Comparison of ENCODE assay signal across 21 cellular contexts in genomic region chr20:33007376-33008335, GRCh38. TPM values are rescaled to one million over a fixed set of nuclear protein-coding genes. Genes with fewer than 3 reads are reported as not detected.
DNase-seq lines count a peak whose midpoint lies in the region; ATAC-seq lines count a peak whose summit lies in the region.
"Had no signal": no experiment of that assay in that cellular context is flagged by ENCODE, and none has a peak within 500 bp of the region (broad histone marks: within the 10 kb centered on the region; RNA-seq: fewer than 3 reads in every experiment).

Gene BPIFB2, plus strand, starts transcription at chr20:33007704. Its CDS starts 871 bp downstream, at chr20:33008575.

- H3K23ac ChIP-seq in neuronal stem cell (ENCODE audit: low read depth, low read length, poor library complexity), result no peak within 1 kb of the TSS

- no peaks in the 10 kb centered on the region; the same call in 1 of the 2 replicates for H3K27me3 ChIP-seq in BLaER1
- H3K27me3 ChIP-seq in BLaER1 treated with 17β-estradiol and CSF1 and Interleukin-3, amounts not matched to agents 10 nM and 100 nM, result no peaks in the 10 kb centered on the region
- peaks cover 0 to 5% (median 0%) of the 10 kb centered on the region in 3 experiments for H3K27me3 ChIP-seq in neuronal stem cell (ENCODE audit: control insufficient read depth in 3 of 3, insufficient read depth in 3 of 3, low read depth in 1 of 3, low read length in 3 of 3)
- H3K27me3 ChIP-seq: SJSA1 had no signal

- no peak within 1 kb of the TSS for H3K9ac ChIP-seq in BLaER1
- H3K9ac ChIP-seq in BLaER1 treated with 17β-estradiol and CSF1 and Interleukin-3, amounts not matched to agents 10 nM and 100 nM, result no peak within 1 kb of the TSS
- H3K9ac ChIP-seq in neuronal stem cell (ENCODE audit: low read depth, low read length, poor library complexity), result peak within 1 kb of the TSS; percentile 24

- peak within 1 kb of the TSS; percentile 48 for H2BK12ac ChIP-seq in neuronal stem cell (ENCODE audit: low read length)

- H2BK5ac ChIP-seq in neuronal stem cell (ENCODE audit: low read length), result no peak within 1 kb of the TSS

- H3K14ac ChIP-seq in neuronal stem cell (ENCODE audit: low read length), result peak within 1 kb of the TSS; percentile 72

- peak within 1 kb of the TSS; percentile 49 for H3K18ac ChIP-seq in neuronal stem cell (ENCODE audit: low read length)

- H3K4me2 ChIP-seq in BLaER1 (peak within 1 kb of the TSS; percentile 78), neuronal stem cell (ENCODE audit: insufficient read depth, low read length, poor library complexity, severe bottlenecking) (no peak within 1 kb of the TSS)
- H3K4me2 ChIP-seq in BLaER1 treated with 17β-estradiol and CSF1 and Interleukin-3, amounts not matched to agents 10 nM and 100 nM, result peak within 1 kb of the TSS in 9 of 11 experiments; percentile 48 to 86 (median 77); a peak in 16 of 22 replicates

- intact Hi-C loops in head of caudate nucleus (cut with DNase I), result no loop called here

- H3K4me1 ChIP-seq in BLaER1 (peaks cover 28% of the 10 kb centered on the region), neuronal stem cell (ENCODE audit: control insufficient read depth in 2 of 2, insufficient read depth in 1 of 2, low read depth in 1 of 2, low read length in 2 of 2) (peaks cover 10 to 11% of the 10 kb centered on the region in 2 donors)
- H3K4me1 ChIP-seq in BLaER1 treated with 17β-estradiol and CSF1 and Interleukin-3, amounts not matched to agents 10 nM and 100 nM, result peaks cover 10 to 28% (median 21%) of the 10 kb centered on the region in 10 experiments

- H3K27ac ChIP-seq in BLaER1 (no peak within 1 kb of the TSS), neuronal stem cell (replicated peaks; ENCODE audit: low read length) (no peak within 1 kb of the TSS)
- H3K27ac ChIP-seq in BLaER1 treated with 17β-estradiol and CSF1 and Interleukin-3, amounts not matched to agents 10 nM and 100 nM, result no peak within 1 kb of the TSS
- H3K27ac ChIP-seq: SJSA1 had no signal

- no peak within 1 kb of the TSS for H4K8ac ChIP-seq in neuronal stem cell (ENCODE audit: low read depth, low read length)

- H3K79me1 ChIP-seq in neuronal stem cell (ENCODE audit: low read depth, low read length), result no peaks in the 10 kb centered on the region

- peak within 1 kb of the TSS; percentile 47 for H2AK5ac ChIP-seq in neuronal stem cell (ENCODE audit: low read depth, low read length)

- H3K9me3 ChIP-seq in BLaER1, result no peaks in the 10 kb centered on the region
- H3K9me3 ChIP-seq in BLaER1 treated with 17β-estradiol and CSF1 and Interleukin-3, amounts not matched to agents 10 nM and 100 nM (replicated peaks in 1 of 11), result peaks cover 0 to 9% (median 5%) of the 10 kb centered on the region in 11 experiments; a peak in 5 of 22 replicates
- peaks cover 0 to 5% of the 10 kb centered on the region in 2 donors for H3K9me3 ChIP-seq in neuronal stem cell (replicated peaks in 1 of 2; ENCODE audit: control insufficient read depth in 2 of 2, insufficient read depth in 1 of 2, low read depth in 1 of 2, low read length in 2 of 2)

- H2BK120ac ChIP-seq in neuronal stem cell (ENCODE audit: low read depth, low read length), result no peak within 1 kb of the TSS

- WGBS in neuronal stem cell (ENCODE audit: extremely low coverage in 2 of 2, insufficient read length in 2 of 2, insufficient replicate concordance in 1 of 2), 2 donors, result no CpG with 5 or more reads among the region's 11 CpGs

- H3K36me3 ChIP-seq in BLaER1, result no peaks in the 10 kb centered on the region
- no peaks in the 10 kb centered on the region for H3K36me3 ChIP-seq in BLaER1 treated with 17β-estradiol and CSF1 and Interleukin-3, amounts not matched to agents 10 nM and 100 nM
- no peaks in the 10 kb centered on the region for H3K36me3 ChIP-seq in neuronal stem cell (replicated peaks in 1 of 2; ENCODE audit: control insufficient read depth in 2 of 2, insufficient read depth in 2 of 2, low read length in 2 of 2)
- H3K36me3 ChIP-seq: SJSA1 had no signal

- no peaks in the 10 kb centered on the region for H4K20me1 ChIP-seq in BLaER1
- H4K20me1 ChIP-seq in BLaER1 treated with 17β-estradiol and CSF1 and Interleukin-3, amounts not matched to agents 10 nM and 100 nM, result no peaks in the 10 kb centered on the region

- no peak within 1 kb of the TSS for H3K4me3 ChIP-seq in BLaER1
- no peak within 1 kb of the TSS for H3K4me3 ChIP-seq in BLaER1 treated with 17β-estradiol and CSF1 and Interleukin-3, amounts not matched to agents 10 nM and 100 nM
- no peak within 1 kb of the TSS for H3K4me3 ChIP-seq in neuronal stem cell (ENCODE audit: low read length in 2 of 2)
- H3K4me3 ChIP-seq: SJSA1 had no signal

- H2AFZ ChIP-seq in neuronal stem cell (ENCODE audit: low read length), result no peak within 1 kb of the TSS

- ATAC-seq in left lobe of liver (peak; percentile 95), GM21423 (IDR thresholded peaks at IDR 0.05; ENCODE audit: unreplicated experiment) (no peak), HG02588 (IDR thresholded peaks at IDR 0.05; ENCODE audit: unreplicated experiment) (no peak)
- ATAC-seq: CD8-positive, alpha-beta T cell; HCT116 had no signal

- H3K4ac ChIP-seq in neuronal stem cell (ENCODE audit: low read length), result no peak within 1 kb of the TSS

- DNase-seq in left lobe of liver (ENCODE audit: low spot score) (peak; percentile 83), neuronal stem cell (ENCODE audit: low spot score) (no peak), head of caudate nucleus (no peak)
- DNase-seq: C1 segment of cervical spinal cord; CD8-positive, alpha-beta T cell; GOT3; NCI-H1436; NCI-H187 treated with DMSO at 0.1 percent for 48 hours; NCI-H2227 treated with DMSO at 0.1 percent for 48 hours; NCI-H510A treated with DMSO at 0.1 percent for 48 hours; NCI-H774; OCI-M1 had no signal

- no peak within 1 kb of the TSS for H4K91ac ChIP-seq in neuronal stem cell (ENCODE audit: low read depth, low read length, poor library complexity)

- H2BK15ac ChIP-seq in neuronal stem cell (ENCODE audit: low read length), result peak within 1 kb of the TSS; percentile 18

RNA-seq across cellular contexts. Expression of gene BPIFB2, which starts in this region (rescaled TPM):
- 0.18 TPM for total RNA-seq in left lobe of liver
- not detected for polyA plus RNA-seq in neuronal stem cell (2013, experiment 1 of 2)
- 0.03 TPM for polyA plus RNA-seq in neuronal stem cell (2013, experiment 2 of 2)
- total RNA-seq: CD8-positive, alpha-beta T cell; G401; MCF 10A; SJSA1 had no signal
- polyA plus RNA-seq: IgD-negative memory B cell had no signal

Comparison
In these comparisons a context has a peak if more than half of its experiments do, and no peak if none do; other contexts are left out.
1. Peak in DNase-seq and ATAC-seq in left lobe of liver; RNA of the gene not detected or under 1 TPM.